In the genomic region with DNA sequence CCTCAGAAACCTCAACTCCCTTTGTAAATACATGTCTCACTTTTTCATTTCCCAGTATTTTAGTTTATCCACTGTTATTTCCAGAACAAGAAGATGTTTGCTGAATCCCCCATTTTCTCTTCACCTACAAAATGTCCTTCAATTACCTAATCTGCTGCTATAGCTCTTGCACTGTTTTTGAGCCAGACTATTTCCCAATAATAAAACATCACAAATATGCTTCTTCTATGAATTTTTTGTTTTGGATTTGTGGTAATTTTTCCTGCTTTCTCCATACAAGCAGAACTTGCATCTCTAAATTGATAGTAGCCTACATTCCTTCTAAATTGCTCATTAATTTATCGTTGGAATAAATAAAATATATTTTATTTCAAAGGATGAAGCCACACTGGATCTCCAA, we compare ENCODE assay signal across 13 cellular contexts.
A peak's percentile ranks its signal among the peaks of the same experiment; 100 is the strongest.
DNase-seq lines count a peak whose midpoint lies in the region; TF ChIP-seq lines count a peak whose summit lies in the region.
"Had no signal": no experiment of that assay in that cellular context is flagged by ENCODE, and none has a peak within 500 bp of the region (broad histone marks: within the 10 kb centered on the region; RNA-seq: fewer than 3 reads in every experiment).

No MANE protein-coding gene starts in this region.

- no peaks in the 10 kb centered on the region for H3K9me3 Mint-ChIP-seq in HFFc6
- H3K9me3 Mint-ChIP-seq: CD4-positive, alpha-beta T cell had no signal

- no peaks in the 10 kb centered on the region for H3K4me1 Mint-ChIP-seq in HFFc6 (ENCODE audit: low read depth)
- H3K4me1 Mint-ChIP-seq: GM23338, IgD-negative memory B cell had no signal

- intact Hi-C loops in cardiac septum (cut with DNase I), result no loop called here

- no peaks in the 10 kb centered on the region for H3K27me3 Mint-ChIP-seq in HFFc6 (ENCODE audit: insufficient read depth)
- H3K27me3 Mint-ChIP-seq: CD4-positive, alpha-beta T cell; IgD-negative memory B cell had no signal

- H3K27ac ChIP-seq in VCaP, result peak overlapping the region; percentile 71
- H3K27ac ChIP-seq: C4-2B had no signal

- TF ChIP-seq CTCF in AG10803 (conservative IDR thresholded peaks at IDR 0.05; ENCODE audit: low read length) (no peak), VCaP (conservative IDR thresholded peaks at IDR 0.05) (no peak), fibroblast of villous mesenchyme (IDR thresholded peaks at IDR 0.05; ENCODE audit: insufficient read depth, low read depth, low read length) (no peak), HFFc6 (IDR thresholded peaks at IDR 0.05) (no peak)

- H3K4me3 Mint-ChIP-seq in HFFc6, result no peak overlapping the region
- H3K4me3 Mint-ChIP-seq: CD4-positive, alpha-beta T cell; GM23338; IgD-negative memory B cell had no signal

- H3K36me3 Mint-ChIP-seq in HFFc6 (ENCODE audit: low read depth), result no peaks in the 10 kb centered on the region; the same call in 1 of the 2 replicates
- H3K36me3 Mint-ChIP-seq: IgD-negative memory B cell had no signal

- H3K4me3 ChIP-seq in AG10803 (ENCODE audit: low read length) (no peak overlapping the region), fibroblast of villous mesenchyme (ENCODE audit: low read depth, low read length) (no peak overlapping the region)
- H3K4me3 ChIP-seq: GM23338 had no signal

- H3K27ac Mint-ChIP-seq in HFFc6, result no peak overlapping the region
- H3K27ac Mint-ChIP-seq: CD4-positive, alpha-beta T cell; GM23338; IgD-negative memory B cell had no signal

- DNase-seq in AG10803 (ENCODE audit: low read depth), result peak; percentile 31
- peak; percentile 11 for DNase-seq in fibroblast of gingiva (ENCODE audit: low read depth)
- peak; percentile 24 for DNase-seq in fibroblast of villous mesenchyme (ENCODE audit: low read depth)
- DNase-seq in HFFc6, result no peak
- no peak for DNase-seq in medulla oblongata (ENCODE audit: extremely low spot score)
- DNase-seq in cardiac septum (ENCODE audit: low spot score), result no peak
- DNase-seq: Caco-2; CD4-positive, alpha-beta T cell; HCEC 1CT had no signal

Comparison
In these comparisons a context has a peak if more than half of its experiments do, and no peak if none do; other contexts are left out.
1. DNase-seq: peak in AG10803 (single experiment), fibroblast of gingiva (single experiment) and fibroblast of villous mesenchyme (single experiment); none in HFFc6 (single experiment), medulla oblongata (single experiment) and cardiac septum (single experiment).